1 cellular context compared by ENCODE assay signal in the genomic region with DNA sequence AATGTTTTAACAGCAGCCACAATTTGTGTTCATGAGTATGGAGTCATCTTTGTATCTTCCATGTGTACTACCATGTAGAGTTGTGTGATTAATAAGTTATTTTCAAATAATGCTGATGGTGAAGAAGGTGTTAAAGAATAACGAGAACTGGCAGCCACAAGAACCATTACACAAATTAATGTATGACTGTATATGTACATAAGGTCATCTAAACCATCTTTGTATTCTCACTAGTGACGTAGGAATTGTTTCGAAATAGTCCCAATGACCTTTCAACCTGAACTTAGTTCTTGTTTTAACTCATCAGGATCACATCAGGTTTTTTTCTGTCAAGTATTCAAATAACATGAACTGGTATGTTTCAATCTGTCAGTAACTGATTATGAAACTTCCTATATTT.
TF ChIP-seq lines count a peak whose summit lies in the region.

No MANE protein-coding gene starts in this region.

TF ChIP-seq in HepG2, 621 proteins besides CTCF, POLR2A, EP300 and RAD21 (continued from another document):
- TF ChIP-seq TFE3 (CRISPR knock-in tag; IDR thresholded peaks at IDR 0.05) (0 out of 2 replicates have a peak, but pooled peaks have one; percentile 25), PPARG (CRISPR knock-in tag; conservative IDR thresholded peaks at IDR 0.05) (peak; percentile 96), HMG20A (CRISPR knock-in tag; IDR thresholded peaks at IDR 0.05; ENCODE audit: borderline replicate concordance) (peak; percentile 63; the same call in 1 of the 2 replicates), AHDC1 (CRISPR knock-in tag; IDR thresholded peaks at IDR 0.05; ENCODE audit: borderline replicate concordance) (peak; percentile 77; the same call in 1 of the 2 replicates)
TF ChIP-seq in HepG2: peak in this region for 78.
